In the genomic region with DNA sequence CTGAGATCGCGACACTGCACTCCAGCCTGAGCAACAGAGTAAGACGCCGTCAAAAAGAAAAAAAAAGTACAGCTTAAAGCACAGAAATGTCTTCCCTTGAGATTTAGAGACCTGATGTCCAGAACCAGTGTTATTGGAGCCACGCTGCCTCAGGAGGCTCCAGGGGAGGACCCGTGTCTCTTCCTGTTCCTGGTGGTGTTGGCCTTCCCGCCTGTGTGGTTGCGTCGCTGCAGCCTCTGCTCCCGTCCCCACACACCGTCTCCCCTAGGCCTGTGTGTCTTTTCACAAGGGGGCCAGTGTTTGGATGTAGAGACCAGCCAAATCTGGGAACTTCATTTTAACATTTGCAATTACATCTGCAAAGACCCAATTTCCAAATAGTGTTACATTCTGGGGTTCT, we compare ENCODE assay signal across 1 cellular context.
TF ChIP-seq lines count a peak whose summit lies in the region.

No MANE protein-coding gene starts in this region.

TF ChIP-seq in A549, 52 proteins besides CTCF, POLR2A, EP300 and RAD21 (continued from another document):
- no peak for TF ChIP-seq NPAS2 (CRISPR knock-in tag; IDR thresholded peaks at IDR 0.05; ENCODE audit: borderline replicate concordance)
- TF ChIP-seq HOXA7 (CRISPR knock-in tag; IDR thresholded peaks at IDR 0.05) = no peak
